In genomic region chr2:10214179-10214578, GRCh38 we compare ENCODE assay signal across 20 cellular contexts.
DNase-seq lines count a peak whose midpoint lies in the region; ATAC-seq and TF ChIP-seq lines count a peak whose summit lies in the region.
"Had no signal": no experiment of that assay in that cellular context is flagged by ENCODE, and none has a peak within 500 bp of the region (broad histone marks: within the 10 kb centered on the region; RNA-seq: fewer than 3 reads in every experiment).

No MANE protein-coding gene starts in this region.

- no peaks in the 10 kb centered on the region for H3K9me3 ChIP-seq in osteoblast (ENCODE audit: low read depth, low read length)
- H3K9me3 ChIP-seq in prostate gland, result no peaks in the 10 kb centered on the region
- H3K9me3 ChIP-seq: BLaER1 treated with 17β-estradiol and CSF1 and Interleukin-3, amounts not matched to agents 10 nM and 100 nM had no signal

- H3K4me1 ChIP-seq in osteoblast (ENCODE audit: insufficient read depth, low read length) (peaks cover 8% of the 10 kb centered on the region), prostate gland (replicated peaks) (no peaks in the 10 kb centered on the region)

- H3K36me3 ChIP-seq in osteoblast (ENCODE audit: insufficient read depth, low read length), result no peaks in the 10 kb centered on the region
- H3K36me3 ChIP-seq in prostate gland, result no peaks in the 10 kb centered on the region

- no peak for TF ChIP-seq POLR2A in prostate gland (IDR thresholded peaks at IDR 0.05)

- H3K27me3 ChIP-seq in osteoblast (ENCODE audit: insufficient read depth, low read length), result no peaks in the 10 kb centered on the region
- H3K27me3 ChIP-seq in prostate gland (replicated peaks; ENCODE audit: insufficient read depth), result no peaks in the 10 kb centered on the region
- H3K27me3 ChIP-seq: BLaER1 treated with 17β-estradiol and CSF1 and Interleukin-3, amounts not matched to agents 10 nM and 100 nM had no signal

- no peaks in the 10 kb centered on the region for H4K20me1 ChIP-seq in osteoblast (ENCODE audit: insufficient read depth, low read length)

- no peak overlapping the region for H3K4me3 ChIP-seq in osteoblast (ENCODE audit: insufficient read depth, low read length)
- no peak overlapping the region for H3K4me3 ChIP-seq in prostate gland
- H3K4me3 ChIP-seq: BLaER1 treated with 17β-estradiol and CSF1 and Interleukin-3, amounts not matched to agents 10 nM and 100 nM had no signal

- TF ChIP-seq CTCF in CD14-positive monocyte (IDR thresholded peaks at IDR 0.05) (no peak), osteoblast (IDR thresholded peaks at IDR 0.05; ENCODE audit: extremely low read depth, low read depth, low read length) (no peak), prostate gland (IDR thresholded peaks at IDR 0.05) (no peak)

- H3K79me2 ChIP-seq in osteoblast (ENCODE audit: insufficient read depth, low read length), result no peaks in the 10 kb centered on the region

- intact Hi-C loops in CD14-positive monocyte (cut with micrococcal nuclease) (no loop called here), prostate gland (cut with DNase I) (no loop called here)

- peaks cover 3% of the 10 kb centered on the region for H3K36me3 Mint-ChIP-seq in activated naive CD4-positive, alpha-beta T cell treated with anti-CD3 and anti-CD28 coated beads, Interleukin-2, amount 10 ng/mL, durations not matched to agents 7 days and 5 days
- peaks cover 10 to 16% of the 10 kb centered on the region in 2 donors for H3K36me3 Mint-ChIP-seq in CD14-positive monocyte
- H3K36me3 Mint-ChIP-seq in activated T-helper 17 cell treated with anti-CD3 and anti-CD28 coated beads, Interleukin-2, amount 50 U/mL, for 72 hours (ENCODE audit: low read depth), result no peaks in the 10 kb centered on the region
- H3K36me3 Mint-ChIP-seq: CD8-positive, alpha-beta T cell had no signal

- ATAC-seq in activated T-helper 17 cell treated with anti-CD3 and anti-CD28 coated beads, Interleukin-2, amount 50 U/mL, for 72 hours (replicated peaks), result no peak
- ATAC-seq: CD8-positive, alpha-beta T cell had no signal

- H3K27me3 Mint-ChIP-seq in activated naive CD4-positive, alpha-beta T cell treated with anti-CD3 and anti-CD28 coated beads, Interleukin-2, amount 10 ng/mL, durations not matched to agents 7 days and 5 days, result peaks cover 4% of the 10 kb centered on the region
- H3K27me3 Mint-ChIP-seq in CD14-positive monocyte (ENCODE audit: low read depth in 3 of 3), result peaks cover 6 to 11% (median 6%) of the 10 kb centered on the region in 3 donors
- H3K27me3 Mint-ChIP-seq in activated T-helper 17 cell treated with anti-CD3 and anti-CD28 coated beads, Interleukin-2, amount 50 U/mL, for 72 hours, result no peaks in the 10 kb centered on the region

- H3K9me3 Mint-ChIP-seq in activated naive CD4-positive, alpha-beta T cell treated with anti-CD3 and anti-CD28 coated beads, Interleukin-2, amount 10 ng/mL, durations not matched to agents 7 days and 5 days, result no peaks in the 10 kb centered on the region
- peaks cover 0 to 2% (median 0%) of the 10 kb centered on the region in 7 donors for H3K9me3 Mint-ChIP-seq in CD14-positive monocyte
- H3K9me3 Mint-ChIP-seq in activated T-helper 17 cell treated with anti-CD3 and anti-CD28 coated beads, Interleukin-2, amount 50 U/mL, for 72 hours, result no peaks in the 10 kb centered on the region
- H3K9me3 Mint-ChIP-seq: CD8-positive, alpha-beta T cell; H9 had no signal

- H3K4me2 ChIP-seq in osteoblast (ENCODE audit: insufficient read depth, low read length), result no peak overlapping the region
- H3K4me2 ChIP-seq: BLaER1 treated with 17β-estradiol and CSF1 and Interleukin-3, amounts not matched to agents 10 nM and 100 nM had no signal

- no peak overlapping the region for H3K4me3 Mint-ChIP-seq in activated naive CD4-positive, alpha-beta T cell treated with anti-CD3 and anti-CD28 coated beads, Interleukin-2, amount 10 ng/mL, durations not matched to agents 7 days and 5 days
- H3K4me3 Mint-ChIP-seq in CD14-positive monocyte, result no peak overlapping the region
- H3K4me3 Mint-ChIP-seq in activated T-helper 17 cell treated with anti-CD3 and anti-CD28 coated beads, Interleukin-2, amount 50 U/mL, for 72 hours, result no peak overlapping the region
- H3K4me3 Mint-ChIP-seq: CD8-positive, alpha-beta T cell; H9 had no signal

- 87% methylated on average over 8 of the region's 8 CpGs for WGBS in prostate gland

- DNase-seq in activated naive CD4-positive, alpha-beta T cell treated with anti-CD3 and anti-CD28 coated beads, Interleukin-2, amount 10 ng/mL, durations not matched to agents 7 days and 5 days, result no peak
- DNase-seq in activated naive CD4-positive, alpha-beta T cell treated with anti-CD3 and anti-CD28 coated beads, Interleukin-2, amount 50 U/mL, for 16 hours, result no peak
- peak; percentile 30 for DNase-seq in CD14-positive monocyte (ENCODE audit: low spot score)
- peak; percentile 53 for DNase-seq in osteoblast (ENCODE audit: insufficient read length, low spot score, missing footprints)
- DNase-seq in substantia nigra (lab: John Stamatoyannopoulos, UW), result no peak
- DNase-seq in prostate gland (ENCODE audit: low spot score), result no peak
- no peak for DNase-seq in NCI-H2081 (lab: John Stamatoyannopoulos, UW)
- DNase-seq: CD8-positive, alpha-beta T cell; DMS153; H9; IMR-90; MV-4-11; NCI-H1105 treated with DMSO at 0.1 percent for 48 hours; NCI-H2081 treated with DMSO at 0.1 percent for 48 hours; NCI-H2171 treated with DMSO at 0.1 percent for 48 hours; NCI-H524 treated with DMSO at 0.1 percent for 48 hours; OCI-M1 had no signal

- no peaks in the 10 kb centered on the region for H3K4me1 Mint-ChIP-seq in activated naive CD4-positive, alpha-beta T cell treated with anti-CD3 and anti-CD28 coated beads, Interleukin-2, amount 10 ng/mL, durations not matched to agents 7 days and 5 days
- H3K4me1 Mint-ChIP-seq in CD14-positive monocyte, result no peaks in the 10 kb centered on the region
- H3K4me1 Mint-ChIP-seq in activated T-helper 17 cell treated with anti-CD3 and anti-CD28 coated beads, Interleukin-2, amount 50 U/mL, for 72 hours, result peaks cover 4% of the 10 kb centered on the region

- H3K27ac ChIP-seq in osteoblast (ENCODE audit: low read depth, low read length) (no peak overlapping the region), substantia nigra (ENCODE audit: low read depth, low read length, poor library complexity, severe bottlenecking) (no peak overlapping the region), prostate gland (no peak overlapping the region)
- H3K27ac ChIP-seq: 22Rv1; BLaER1 treated with 17β-estradiol and CSF1 and Interleukin-3, amounts not matched to agents 10 nM and 100 nM had no signal

- H3K27ac Mint-ChIP-seq in activated naive CD4-positive, alpha-beta T cell treated with anti-CD3 and anti-CD28 coated beads, Interleukin-2, amount 10 ng/mL, durations not matched to agents 7 days and 5 days, result peak overlapping the region; percentile 29
- no peak overlapping the region for H3K27ac Mint-ChIP-seq in CD14-positive monocyte
- peak overlapping the region; percentile 55 for H3K27ac Mint-ChIP-seq in activated T-helper 17 cell treated with anti-CD3 and anti-CD28 coated beads, Interleukin-2, amount 50 U/mL, for 72 hours
- H3K27ac Mint-ChIP-seq: CD8-positive, alpha-beta T cell; H9 had no signal

- CTCF ChIA-PET in activated naive CD4-positive, alpha-beta T cell treated with anti-CD3 and anti-CD28 coated beads, Interleukin-2, amount 10 ng/mL, durations not matched to agents 7 days and 5 days (lab: Charles Lee), result no interaction called here

- no peak overlapping the region for H2AFZ ChIP-seq in osteoblast (ENCODE audit: low read length)

Comparison
In these comparisons a context has a peak if more than half of its experiments do, and no peak if none do; other contexts are left out.
1. DNase-seq: peak in CD14-positive monocyte (single experiment) and osteoblast (single experiment); none in activated naive CD4-positive, alpha-beta T cell treated with anti-CD3 and anti-CD28 coated beads, Interleukin-2, amount 10 ng/mL, durations not matched to agents 7 days and 5 days (single experiment), activated naive CD4-positive, alpha-beta T cell treated with anti-CD3 and anti-CD28 coated beads, Interleukin-2, amount 50 U/mL, for 16 hours (single experiment), substantia nigra (0 of 49), prostate gland (single experiment) and NCI-H2081 (0 of 2).
2. H3K27ac Mint-ChIP-seq: peak in activated naive CD4-positive, alpha-beta T cell treated with anti-CD3 and anti-CD28 coated beads, Interleukin-2, amount 10 ng/mL, durations not matched to agents 7 days and 5 days (single experiment) and activated T-helper 17 cell treated with anti-CD3 and anti-CD28 coated beads, Interleukin-2, amount 50 U/mL, for 72 hours (single experiment); none in CD14-positive monocyte (0 of 7).